20 cellular contexts compared by ENCODE assay signal in genomic region chr22:20138417-20138738, GRCh38. TPM values are rescaled to one million over a fixed set of nuclear protein-coding genes. Genes with fewer than 3 reads are reported as not detected.
DNase-seq lines count a peak whose midpoint lies in the region; TF ChIP-seq lines count a peak whose summit lies in the region.
"Had no signal": no experiment of that assay in that cellular context is flagged by ENCODE, and none has a peak within 500 bp of the region (broad histone marks: within the 10 kb centered on the region; RNA-seq: fewer than 3 reads in every experiment).

No MANE protein-coding gene starts in this region.

- DNase-seq in DMS 273 (lab: John Stamatoyannopoulos, UW; ENCODE audit: unreplicated experiment) (peak; percentile 52), DMS 273 treated with DMSO at 0.1 percent for 48 hours (lab: John Stamatoyannopoulos, UW) (no peak), chondrocyte (ENCODE audit: low spot score) (no peak), right atrium auricular region (ENCODE audit: low spot score) (no peak), tibial nerve (ENCODE audit: low spot score in 2 of 2) (no peak), posterior vena cava (ENCODE audit: low spot score) (no peak), KBM-7 (no peak)
- DNase-seq in activated CD4-positive, alpha-beta T cell treated with anti-CD3 and anti-CD28 coated beads for 4 hours, result no peak
- DNase-seq: activated CD4-positive, alpha-beta T cell treated with anti-CD3 and anti-CD28 coated beads, Interleukin-2, amount 50 U/mL, for 1 hour; activated CD8-positive, alpha-beta memory T cell treated with anti-CD3 and anti-CD28 coated beads, Interleukin-2, amount 50 U/mL, for 4 hours; activated effector memory CD4-positive, alpha-beta T cell treated with anti-CD3 and anti-CD28 coated beads, Interleukin-2, amount 50 U/mL, for 16 hours; BE2C; central memory CD4-positive, alpha-beta T cell; effector CD4-positive, alpha-beta T cell; NCI-H187 treated with DMSO at 0.1 percent for 48 hours; PC-3 had no signal

- H3K9me3 ChIP-seq in right atrium auricular region (no peaks in the 10 kb centered on the region), tibial nerve (no peaks in the 10 kb centered on the region)
- H3K9me3 ChIP-seq: BE2C, SJCRH30 had no signal

- WGBS in tibial nerve, 2 donors, result 41 to 50% methylated on average over 4 of the region's 4 CpGs

- H3K27ac ChIP-seq in right atrium auricular region, result peak overlapping the region; percentile 69 to 83
- H3K27ac ChIP-seq in tibial nerve, result peak overlapping the region; percentile 14 to 94 (median 54)
- H3K27ac ChIP-seq: 22Rv1, SJCRH30 had no signal

- TF ChIP-seq CTCF in chondrocyte (IDR thresholded peaks at IDR 0.05), result no peak
- no peak for TF ChIP-seq CTCF in right atrium auricular region (IDR thresholded peaks at IDR 0.05)
- no peak for TF ChIP-seq CTCF in tibial nerve (IDR thresholded peaks at IDR 0.05)

- no peak for TF ChIP-seq POLR2A in tibial nerve (IDR thresholded peaks at IDR 0.05)

- peak overlapping the region; percentile 63 for H3K27ac Mint-ChIP-seq in chondrocyte (ENCODE audit: unreplicated experiment)
- H3K27ac Mint-ChIP-seq: T-helper 1 cell treated with Interleukin-12 subunit alpha and Interleukin-12 subunit beta and Interleukin-4 antibody, amounts not matched to agents 30 μg/mL and 1 μg/mL, for 36 hours had no signal

- H3K36me3 Mint-ChIP-seq in chondrocyte (ENCODE audit: low read depth), result peaks cover 1% of the 10 kb centered on the region

- in situ Hi-C loops in KBM-7 (cut with MboI; ENCODE audit: low pct_unique_long_range_greater_than_20kb, low sequenced_read_pairs), result no loop called here

- peaks cover 56% of the 10 kb centered on the region for H3K4me1 Mint-ChIP-seq in chondrocyte (ENCODE audit: low read depth)

- TF ChIP-seq EP300 in tibial nerve (IDR thresholded peaks at IDR 0.05), result no peak

- no peak overlapping the region for H3K4me3 ChIP-seq in right atrium auricular region
- H3K4me3 ChIP-seq in tibial nerve, result no peak overlapping the region
- H3K4me3 ChIP-seq: SJCRH30 had no signal

- H3K9me3 Mint-ChIP-seq in chondrocyte (ENCODE audit: low read depth), result no peaks in the 10 kb centered on the region
- H3K9me3 Mint-ChIP-seq: T-helper 1 cell treated with Interleukin-12 subunit alpha and Interleukin-12 subunit beta and Interleukin-4 antibody, amounts not matched to agents 30 μg/mL and 1 μg/mL, for 36 hours had no signal

- H3K4me1 ChIP-seq in right atrium auricular region (peaks cover 0 to 58% of the 10 kb centered on the region in 2 donors), tibial nerve (peaks cover 0 to 71% (median 46%) of the 10 kb centered on the region in 4 donors)

- intact Hi-C loops in posterior vena cava (cut with DNase I), result no loop called here

- no peaks in the 10 kb centered on the region for H3K27me3 ChIP-seq in right atrium auricular region
- no peaks in the 10 kb centered on the region for H3K27me3 ChIP-seq in tibial nerve
- H3K27me3 ChIP-seq: BE2C, SJCRH30 had no signal

- H3K27me3 Mint-ChIP-seq in chondrocyte (ENCODE audit: low read depth), result no peaks in the 10 kb centered on the region

- peaks cover 13% of the 10 kb centered on the region for H3K36me3 ChIP-seq in right atrium auricular region
- H3K36me3 ChIP-seq in tibial nerve, result peaks cover 0 to 46% (median 0%) of the 10 kb centered on the region in 3 donors
- H3K36me3 ChIP-seq: SJCRH30 had no signal

- H3K4me3 Mint-ChIP-seq in chondrocyte (ENCODE audit: unreplicated experiment), result no peak overlapping the region
- H3K4me3 Mint-ChIP-seq: T-helper 1 cell treated with Interleukin-12 subunit alpha and Interleukin-12 subunit beta and Interleukin-4 antibody, amounts not matched to agents 30 μg/mL and 1 μg/mL, for 36 hours had no signal

RNA-seq across cellular contexts. Expression of gene ZDHHC8, which starts 6.8 kb away (rescaled TPM):
- total RNA-seq in chondrocyte (94.2 to 100 TPM (median 95.2 TPM) in 3 replicates), right atrium auricular region (10 to 100 TPM; 13.5 to 16.6 TPM), tibial nerve (10 to 100 TPM; 40.6 to 53.7 (median 47.4) TPM), posterior vena cava (10 to 100 TPM; 45.6 to 46.3 TPM)

RNA-seq across cellular contexts. Expression of gene CCDC188, which starts 12.5 kb away (rescaled TPM):
- total RNA-seq in chondrocyte (0.36 to 5.4 TPM (median 5.3 TPM) in 3 replicates), right atrium auricular region (under 1 TPM in 1 of 2 donors, not detected in 1; 0.43 TPM), tibial nerve (10 to 100 TPM in 1 of 4 donors, 1 to 10 TPM in 3; 1.5 to 12.4 (median 6.6) TPM), posterior vena cava (1 to 10 TPM in 1 of 2 donors, under 1 TPM in 1; 1.00 to 2.5 TPM)
- total RNA-seq: liver, PC-3, SJCRH30 had no signal

RNA-seq across cellular contexts. Expression of gene TRMT2A, which starts 21.4 kb away (rescaled TPM):
- total RNA-seq in chondrocyte (45.8 to 66.1 TPM (median 49.3 TPM) in 3 replicates), right atrium auricular region (10 to 100 TPM; 16.0 to 17.6 TPM), tibial nerve (100 to 1,000 TPM in 1 of 4 donors, 10 to 100 TPM in 3; 39.0 to 139 (median 55.9) TPM), posterior vena cava (10 to 100 TPM; 25.7 to 37.7 TPM)

RNA-seq across cellular contexts. Expression of gene RANBP1, which starts 22.5 kb away (rescaled TPM):
- 79.5 to 122 TPM (median 82.1 TPM) in 3 replicates for total RNA-seq in chondrocyte
- 10 to 100 TPM; 63.6 to 96.5 TPM for total RNA-seq in right atrium auricular region
- 100 to 1,000 TPM; 135 to 238 (median 176) TPM for total RNA-seq in tibial nerve
- 10 to 100 TPM; 57.0 to 61.6 TPM for total RNA-seq in posterior vena cava

RNA-seq across cellular contexts. Expression of gene DGCR8, which starts 58.3 kb away (rescaled TPM):
- total RNA-seq in chondrocyte (30.2 to 38.1 TPM (median 32.5 TPM) in 3 replicates), right atrium auricular region (10 to 100 TPM in 1 of 2 donors, 1 to 10 TPM in 1; 8.3 to 12.1 TPM), tibial nerve (10 to 100 TPM; 23.0 to 35.1 (median 26.0) TPM), posterior vena cava (10 to 100 TPM; 24.3 to 25.2 TPM)
